In the genomic region with DNA sequence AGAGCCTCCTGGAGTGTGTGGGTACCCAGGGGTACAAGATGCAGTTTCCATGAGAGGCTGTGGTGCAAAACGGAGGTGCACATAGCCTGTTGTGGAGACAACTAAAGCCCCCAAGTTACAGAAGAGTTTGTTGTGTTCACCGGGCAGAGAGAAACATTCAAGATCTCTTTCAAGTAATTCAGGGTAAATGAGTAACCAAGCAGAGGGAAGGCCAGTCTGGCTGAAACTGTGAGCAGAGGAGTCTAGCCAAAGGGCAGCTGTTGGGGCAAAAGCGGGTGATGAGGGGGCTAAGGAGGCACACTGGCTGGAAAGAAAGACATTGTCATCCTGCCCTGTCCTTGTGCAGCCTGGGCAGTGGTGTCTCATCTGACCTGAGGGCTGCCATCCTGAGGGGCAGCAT, we compare ENCODE assay signal across 13 cellular contexts. TPM values are rescaled to one million over a fixed set of nuclear protein-coding genes. Genes with fewer than 3 reads are reported as not detected.
DNase-seq lines count a peak whose midpoint lies in the region; ATAC-seq, FAIRE-seq and TF ChIP-seq lines count a peak whose summit lies in the region.
"Had no signal": no experiment of that assay in that cellular context is flagged by ENCODE, and none has a peak within 500 bp of the region (broad histone marks: within the 10 kb centered on the region; RNA-seq: fewer than 3 reads in every experiment).

No MANE protein-coding gene starts in this region.

- DNase-seq in endothelial cell (ENCODE audit: low spot score), result no peak
- no peak for DNase-seq in kidney
- no peak for DNase-seq in MV-4-11 (lab: John Stamatoyannopoulos, UW)
- DNase-seq in OCI-M2 (lab: John Stamatoyannopoulos, UW; ENCODE audit: unreplicated experiment), result no peak
- DNase-seq in NCI-H345 (lab: John Stamatoyannopoulos, UW), result no peak
- DNase-seq: C1 segment of cervical spinal cord; effector memory CD4-positive, alpha-beta T cell; NCI-H1092 treated with DMSO at 0.1 percent for 48 hours; retina had no signal

- intact Hi-C loops in kidney (cut with DNase I), result no loop called here

- H3K27me3 Mint-ChIP-seq in endothelial cell (ENCODE audit: unreplicated experiment), result peaks cover 2% of the 10 kb centered on the region
- H3K27me3 Mint-ChIP-seq: memory B cell had no signal

- no peaks in the 10 kb centered on the region for H3K9me3 Mint-ChIP-seq in endothelial cell (ENCODE audit: unreplicated experiment)

- peaks cover 60% of the 10 kb centered on the region for H3K4me1 Mint-ChIP-seq in endothelial cell (ENCODE audit: unreplicated experiment)

- no peaks in the 10 kb centered on the region for H3K36me3 Mint-ChIP-seq in endothelial cell (ENCODE audit: low read depth, unreplicated experiment)

- H3K9me3 ChIP-seq in kidney (ENCODE audit: control insufficient read depth in 1 of 2, low read length in 2 of 2), result no peaks in the 10 kb centered on the region

- H3K27ac Mint-ChIP-seq in endothelial cell (ENCODE audit: unreplicated experiment), result peak overlapping the region; percentile 9
- H3K27ac Mint-ChIP-seq: memory B cell had no signal

- no peaks in the 10 kb centered on the region for H3K36me3 ChIP-seq in kidney (ENCODE audit: control insufficient read depth in 1 of 2, insufficient read depth in 2 of 2, low read length in 2 of 2)

- FAIRE-seq in kidney (lab: Jason Lieb, UNC), result no peak

- H3K4me1 ChIP-seq in kidney (ENCODE audit: control insufficient read depth in 1 of 2, insufficient read depth in 1 of 2, low read depth in 1 of 2, low read length in 2 of 2), result peaks cover 7 to 12% of the 10 kb centered on the region in 2 donors

- H3K4me3 Mint-ChIP-seq in endothelial cell (ENCODE audit: unreplicated experiment), result no peak overlapping the region
- H3K4me3 Mint-ChIP-seq: memory B cell had no signal

- ATAC-seq in GM19452 (IDR thresholded peaks at IDR 0.05; ENCODE audit: unreplicated experiment), result peak; percentile 81
- ATAC-seq in HG02973 (IDR thresholded peaks at IDR 0.05; ENCODE audit: unreplicated experiment), result peak; percentile 66

- no peak overlapping the region for H3K27ac ChIP-seq in kidney (ENCODE audit: low read depth in 2 of 2, low read length in 2 of 2)

- TF ChIP-seq CTCF in endothelial cell (IDR thresholded peaks at IDR 0.05; ENCODE audit: unreplicated experiment) (no peak), kidney (IDR thresholded peaks at IDR 0.05; ENCODE audit: borderline replicate concordance, extremely low read depth, insufficient read depth) (no peak)

- H3K9ac ChIP-seq in kidney (ENCODE audit: low read length in 2 of 2), result no peak overlapping the region

- H3K4me3 ChIP-seq in GM08714 (ENCODE audit: low read length) (peak overlapping the region; percentile 26; the same call in 1 of the 2 replicates), kidney (ENCODE audit: low read length in 2 of 2) (peak overlapping the region in 1 of 2 donors; percentile 25)

RNA-seq across cellular contexts. Expression of a gene that starts 52.0 kb away (rescaled TPM):
- total RNA-seq in endothelial cell (ENCODE audit: unreplicated experiment), result 255 TPM
- total RNA-seq in kidney, result 51.9 TPM
- polyA plus RNA-seq in kidney (ENCODE audit: insufficient read depth, low read depth, low replicate concordance), result 9.5 TPM
